Comparison of ENCODE assay signal across 8 cellular contexts in genomic region chr4:40058121-40058520, GRCh38. TPM values are rescaled to one million over a fixed set of nuclear protein-coding genes. Genes with fewer than 3 reads are reported as not detected.
DNase-seq lines count a peak whose midpoint lies in the region; ATAC-seq, FAIRE-seq and TF ChIP-seq lines count a peak whose summit lies in the region.

No MANE protein-coding gene starts in this region.

- H3K9me3 ChIP-seq in kidney (ENCODE audit: control insufficient read depth in 1 of 2, low read length in 2 of 2), result no peaks in the 10 kb centered on the region
- no peaks in the 10 kb centered on the region for H3K9me3 ChIP-seq in thoracic aorta

- POLR2A ChIA-PET in activated CD4-positive, alpha-beta T cell treated with anti-CD3 and anti-CD28 coated beads, Interleukin-2, amount 10 ng/mL, durations not matched to agents 7 days and 5 days (lab: Charles Lee), result interaction anchor here (0.5 to 0.9 kb wide), 3 partner anchors 142 to 493 kb away, joined by 3 to 9 read pairs (median 5); partner anchors contain the start of gene SMIM14

- H3K9me3 Mint-ChIP-seq in activated CD4-positive, alpha-beta T cell treated with anti-CD3 and anti-CD28 coated beads, Interleukin-2, amount 10 ng/mL, durations not matched to agents 7 days and 5 days, result no peaks in the 10 kb centered on the region
- H3K9me3 Mint-ChIP-seq in activated naive CD8-positive, alpha-beta T cell treated with anti-CD3 and anti-CD28 coated beads for 36 hours, result no peaks in the 10 kb centered on the region

- H3K9ac ChIP-seq in kidney (ENCODE audit: low read length in 2 of 2), result peak overlapping the region; percentile 24 to 62

- no peak for DNase-seq in activated CD4-positive, alpha-beta T cell treated with anti-CD3 and anti-CD28 coated beads, Interleukin-2, amount 10 ng/mL, durations not matched to agents 7 days and 5 days
- no peak for DNase-seq in activated CD4-positive, alpha-beta T cell treated with anti-CD3 and anti-CD28 coated beads for 48 hours
- DNase-seq in activated naive CD8-positive, alpha-beta T cell treated with anti-CD3 and anti-CD28 coated beads for 36 hours, result no peak
- DNase-seq in kidney (no peak), thoracic aorta (ENCODE audit: low spot score) (no peak), NK-92 (lab: John Stamatoyannopoulos, UW; ENCODE audit: unreplicated experiment) (no peak), DMS 273 (lab: John Stamatoyannopoulos, UW; ENCODE audit: unreplicated experiment) (no peak)

- H3K36me3 ChIP-seq in kidney (ENCODE audit: control insufficient read depth in 1 of 2, insufficient read depth in 2 of 2, low read length in 2 of 2) (no peaks in the 10 kb centered on the region), thoracic aorta (no peaks in the 10 kb centered on the region)

- no peak for TF ChIP-seq CTCF in kidney (IDR thresholded peaks at IDR 0.05; ENCODE audit: borderline replicate concordance, extremely low read depth, insufficient read depth)
- TF ChIP-seq CTCF in thoracic aorta (IDR thresholded peaks at IDR 0.05), result no peak

- H3K27me3 ChIP-seq in thoracic aorta (replicated peaks; ENCODE audit: insufficient read depth), result no peaks in the 10 kb centered on the region

- peaks cover 25% of the 10 kb centered on the region for H3K36me3 Mint-ChIP-seq in activated CD4-positive, alpha-beta T cell treated with anti-CD3 and anti-CD28 coated beads, Interleukin-2, amount 10 ng/mL, durations not matched to agents 7 days and 5 days (ENCODE audit: low read depth)
- peaks cover 16% of the 10 kb centered on the region for H3K36me3 Mint-ChIP-seq in activated naive CD8-positive, alpha-beta T cell treated with anti-CD3 and anti-CD28 coated beads for 36 hours

- peaks cover 0 to 4% of the 10 kb centered on the region in 2 donors for H3K4me1 ChIP-seq in kidney (ENCODE audit: control insufficient read depth in 1 of 2, insufficient read depth in 1 of 2, low read depth in 1 of 2, low read length in 2 of 2)
- peaks cover 13 to 28% of the 10 kb centered on the region in 2 donors for H3K4me1 ChIP-seq in thoracic aorta (ENCODE audit: control insufficient read depth in 1 of 2, low read depth in 2 of 2)

- H3K27ac ChIP-seq in kidney (ENCODE audit: low read depth in 2 of 2, low read length in 2 of 2) (peak overlapping the region in 1 of 2 donors; percentile 98), thoracic aorta (peak overlapping the region; percentile 7 to 99)

- intact Hi-C loops in kidney (cut with DNase I), result no loop called here

- no peak for ATAC-seq in thoracic aorta (ENCODE audit: insufficient number of reproducible peaks, low FRiP score, low read depth)
- ATAC-seq in HG03175 (IDR thresholded peaks at IDR 0.05; ENCODE audit: unreplicated experiment), result no peak

- peaks cover 41% of the 10 kb centered on the region for H3K4me1 Mint-ChIP-seq in activated CD4-positive, alpha-beta T cell treated with anti-CD3 and anti-CD28 coated beads, Interleukin-2, amount 10 ng/mL, durations not matched to agents 7 days and 5 days
- peaks cover 36% of the 10 kb centered on the region for H3K4me1 Mint-ChIP-seq in activated naive CD8-positive, alpha-beta T cell treated with anti-CD3 and anti-CD28 coated beads for 36 hours

- peak overlapping the region; percentile 92 for H3K4me3 Mint-ChIP-seq in activated CD4-positive, alpha-beta T cell treated with anti-CD3 and anti-CD28 coated beads, Interleukin-2, amount 10 ng/mL, durations not matched to agents 7 days and 5 days
- peak overlapping the region; percentile 98 for H3K4me3 Mint-ChIP-seq in activated naive CD8-positive, alpha-beta T cell treated with anti-CD3 and anti-CD28 coated beads for 36 hours

- H3K4me3 ChIP-seq in kidney (ENCODE audit: low read length in 2 of 2), result peak overlapping the region; percentile 75 to 81
- H3K4me3 ChIP-seq in thoracic aorta, result peak overlapping the region; percentile 98

- CTCF ChIA-PET in activated CD4-positive, alpha-beta T cell treated with anti-CD3 and anti-CD28 coated beads, Interleukin-2, amount 10 ng/mL, durations not matched to agents 7 days and 5 days (lab: Charles Lee), result interaction anchor here (0.6 to 1.3 kb wide), 5 partner anchors 14 to 261 kb away, joined by 3 to 6 read pairs (median 4); no protein-coding TSS in a partner anchor

- H3K27me3 Mint-ChIP-seq in activated CD4-positive, alpha-beta T cell treated with anti-CD3 and anti-CD28 coated beads, Interleukin-2, amount 10 ng/mL, durations not matched to agents 7 days and 5 days, result no peaks in the 10 kb centered on the region
- H3K27me3 Mint-ChIP-seq in activated naive CD8-positive, alpha-beta T cell treated with anti-CD3 and anti-CD28 coated beads for 36 hours, result no peaks in the 10 kb centered on the region

- peak overlapping the region; percentile 97 for H3K27ac Mint-ChIP-seq in activated CD4-positive, alpha-beta T cell treated with anti-CD3 and anti-CD28 coated beads, Interleukin-2, amount 10 ng/mL, durations not matched to agents 7 days and 5 days
- H3K27ac Mint-ChIP-seq in activated naive CD8-positive, alpha-beta T cell treated with anti-CD3 and anti-CD28 coated beads for 36 hours, result peak overlapping the region; percentile 99

- no peak for FAIRE-seq in kidney (lab: Jason Lieb, UNC)

RNA-seq across cellular contexts. Expression of gene N4BP2, which starts 1.5 kb away (rescaled TPM):
- 10 to 100 TPM; 32.2 to 39.2 TPM for total RNA-seq in activated CD4-positive, alpha-beta T cell treated with anti-CD3 and anti-CD28 coated beads, Interleukin-2, amount 10 ng/mL, durations not matched to agents 7 days and 5 days
- 10 to 100 TPM; 17.6 to 21.9 TPM for total RNA-seq in activated naive CD8-positive, alpha-beta T cell treated with anti-CD3 and anti-CD28 coated beads for 36 hours
- 10.5 TPM for total RNA-seq in kidney
- 0.71 TPM for polyA plus RNA-seq in kidney (ENCODE audit: insufficient read depth, low read depth, low replicate concordance)
- total RNA-seq in thoracic aorta, result 10 to 100 TPM in 1 of 2 donors, 1 to 10 TPM in 1; 5.4 to 10.9 TPM
